ENCODE assay signal across 1 cellular context in the genomic region with DNA sequence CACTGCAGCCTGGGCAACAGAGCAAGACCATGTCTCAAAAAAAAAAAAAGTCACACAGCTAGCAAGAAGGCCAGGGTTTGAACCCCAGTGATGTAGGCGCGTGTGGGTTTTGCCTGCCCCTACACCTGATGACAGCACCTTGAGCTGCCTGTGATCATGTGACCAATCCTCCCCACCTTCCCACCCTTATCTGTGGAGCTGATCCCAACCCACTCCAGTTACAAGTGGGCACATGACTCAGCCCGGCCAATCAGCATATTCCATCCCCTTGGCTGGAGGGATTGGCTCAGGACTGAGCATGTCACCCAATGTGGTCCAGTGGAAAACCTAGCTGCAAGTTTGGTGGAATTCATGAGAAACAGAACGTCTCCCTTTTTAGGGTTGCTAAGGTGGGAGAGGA.
TF ChIP-seq lines count a peak whose summit lies in the region.

No MANE protein-coding gene starts in this region.

TF ChIP-seq in HCT116, 20 proteins besides CTCF, POLR2A, EP300 and RAD21:
- TF ChIP-seq, protein P1, sequence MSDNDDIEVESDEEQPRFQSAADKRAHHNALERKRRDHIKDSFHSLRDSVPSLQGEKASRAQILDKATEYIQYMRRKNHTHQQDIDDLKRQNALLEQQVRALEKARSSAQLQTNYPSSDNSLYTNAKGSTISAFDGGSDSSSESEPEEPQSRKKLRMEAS (IDR thresholded peaks at IDR 0.05) = no peak
- TF ChIP-seq SP1 (IDR thresholded peaks at IDR 0.05; ENCODE audit: low read depth) = no peak
- TF ChIP-seq ZFX (IDR thresholded peaks at IDR 0.05) = no peak
- no peak for TF ChIP-seq EZH2phosphoT487 (IDR thresholded peaks at IDR 0.05; ENCODE audit: borderline replicate concordance)
- no peak for TF ChIP-seq JUND (IDR thresholded peaks at IDR 0.05)
- TF ChIP-seq ELF1 (IDR thresholded peaks at IDR 0.05; ENCODE audit: borderline replicate concordance, low read depth) = no peak
- TF ChIP-seq SRF (IDR thresholded peaks at IDR 0.05; ENCODE audit: low read depth) = no peak
- no peak for TF ChIP-seq CBX3 (IDR thresholded peaks at IDR 0.05; ENCODE audit: low read depth)
- no peak for TF ChIP-seq SIN3A (IDR thresholded peaks at IDR 0.05; ENCODE audit: low read depth)
- TF ChIP-seq, protein P2, sequence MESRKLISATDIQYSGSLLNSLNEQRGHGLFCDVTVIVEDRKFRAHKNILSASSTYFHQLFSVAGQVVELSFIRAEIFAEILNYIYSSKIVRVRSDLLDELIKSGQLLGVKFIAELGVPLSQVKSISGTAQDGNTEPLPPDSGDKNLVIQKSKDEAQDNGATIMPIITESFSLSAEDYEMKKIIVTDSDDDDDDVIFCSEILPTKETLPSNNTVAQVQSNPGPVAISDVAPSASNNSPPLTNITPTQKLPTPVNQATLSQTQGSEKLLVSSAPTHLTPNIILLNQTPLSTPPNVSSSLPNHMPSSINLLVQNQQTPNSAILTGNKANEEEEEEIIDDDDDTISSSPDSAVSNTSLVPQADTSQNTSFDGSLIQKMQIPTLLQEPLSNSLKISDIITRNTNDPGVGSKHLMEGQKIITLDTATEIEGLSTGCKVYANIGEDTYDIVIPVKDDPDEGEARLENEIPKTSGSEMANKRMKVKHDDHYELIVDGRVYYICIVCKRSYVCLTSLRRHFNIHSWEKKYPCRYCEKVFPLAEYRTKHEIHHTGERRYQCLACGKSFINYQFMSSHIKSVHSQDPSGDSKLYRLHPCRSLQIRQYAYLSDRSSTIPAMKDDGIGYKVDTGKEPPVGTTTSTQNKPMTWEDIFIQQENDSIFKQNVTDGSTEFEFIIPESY (IDR thresholded peaks at IDR 0.05; ENCODE audit: extremely low read depth, insufficient replicate concordance, low read length) = no peak
- TF ChIP-seq EGR1 (IDR thresholded peaks at IDR 0.05; ENCODE audit: low read depth) = no peak
- TF ChIP-seq, protein P3, sequence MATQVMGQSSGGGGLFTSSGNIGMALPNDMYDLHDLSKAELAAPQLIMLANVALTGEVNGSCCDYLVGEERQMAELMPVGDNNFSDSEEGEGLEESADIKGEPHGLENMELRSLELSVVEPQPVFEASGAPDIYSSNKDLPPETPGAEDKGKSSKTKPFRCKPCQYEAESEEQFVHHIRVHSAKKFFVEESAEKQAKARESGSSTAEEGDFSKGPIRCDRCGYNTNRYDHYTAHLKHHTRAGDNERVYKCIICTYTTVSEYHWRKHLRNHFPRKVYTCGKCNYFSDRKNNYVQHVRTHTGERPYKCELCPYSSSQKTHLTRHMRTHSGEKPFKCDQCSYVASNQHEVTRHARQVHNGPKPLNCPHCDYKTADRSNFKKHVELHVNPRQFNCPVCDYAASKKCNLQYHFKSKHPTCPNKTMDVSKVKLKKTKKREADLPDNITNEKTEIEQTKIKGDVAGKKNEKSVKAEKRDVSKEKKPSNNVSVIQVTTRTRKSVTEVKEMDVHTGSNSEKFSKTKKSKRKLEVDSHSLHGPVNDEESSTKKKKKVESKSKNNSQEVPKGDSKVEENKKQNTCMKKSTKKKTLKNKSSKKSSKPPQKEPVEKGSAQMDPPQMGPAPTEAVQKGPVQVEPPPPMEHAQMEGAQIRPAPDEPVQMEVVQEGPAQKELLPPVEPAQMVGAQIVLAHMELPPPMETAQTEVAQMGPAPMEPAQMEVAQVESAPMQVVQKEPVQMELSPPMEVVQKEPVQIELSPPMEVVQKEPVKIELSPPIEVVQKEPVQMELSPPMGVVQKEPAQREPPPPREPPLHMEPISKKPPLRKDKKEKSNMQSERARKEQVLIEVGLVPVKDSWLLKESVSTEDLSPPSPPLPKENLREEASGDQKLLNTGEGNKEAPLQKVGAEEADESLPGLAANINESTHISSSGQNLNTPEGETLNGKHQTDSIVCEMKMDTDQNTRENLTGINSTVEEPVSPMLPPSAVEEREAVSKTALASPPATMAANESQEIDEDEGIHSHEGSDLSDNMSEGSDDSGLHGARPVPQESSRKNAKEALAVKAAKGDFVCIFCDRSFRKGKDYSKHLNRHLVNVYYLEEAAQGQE (IDR thresholded peaks at IDR 0.05; ENCODE audit: low read depth) = no peak
- TF ChIP-seq FOSL1 (IDR thresholded peaks at IDR 0.05; ENCODE audit: low read depth) = no peak
- TF ChIP-seq ZNF274 (IDR thresholded peaks at IDR 0.05; ENCODE audit: low read depth, low read length) = no peak
